In the genomic region with DNA sequence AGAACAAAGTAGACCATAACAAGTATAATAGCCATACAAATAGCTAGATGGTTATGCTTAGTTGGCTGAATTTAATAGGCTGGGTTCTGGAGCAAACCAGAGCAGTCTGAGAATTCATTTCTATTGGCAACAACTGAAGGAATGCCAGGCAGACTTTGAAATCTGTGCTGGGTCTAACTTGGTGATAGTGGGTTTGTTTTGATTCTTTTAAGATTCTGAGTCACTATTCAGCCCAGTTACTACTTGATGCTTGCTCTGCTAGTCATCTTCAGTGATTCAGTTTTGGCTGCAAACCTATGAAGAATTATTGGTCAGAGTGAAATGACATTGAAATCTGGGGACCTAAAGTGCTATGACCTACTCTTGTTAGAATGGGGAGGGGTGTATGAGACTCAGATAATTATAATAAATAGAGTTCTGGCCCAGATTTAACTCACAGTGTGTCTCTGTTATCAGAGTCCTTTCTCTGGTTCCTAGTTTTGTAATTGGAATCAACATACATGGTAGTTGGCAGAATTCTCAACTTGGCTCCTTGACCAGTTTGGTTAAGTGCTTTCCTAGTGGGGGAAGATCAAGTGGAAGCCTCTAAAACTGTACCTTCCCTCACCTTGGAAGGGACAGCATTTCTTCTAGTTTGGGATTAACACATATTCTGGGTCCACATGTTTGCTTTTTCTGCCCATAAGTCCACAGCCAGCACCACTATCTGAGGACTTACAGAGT, we compare ENCODE assay signal across 17 cellular contexts. TPM values are rescaled to one million over a fixed set of nuclear protein-coding genes. Genes with fewer than 3 reads are reported as not detected.
DNase-seq lines count a peak whose midpoint lies in the region; ATAC-seq, FAIRE-seq and TF ChIP-seq lines count a peak whose summit lies in the region.
"Had no signal": no experiment of that assay in that cellular context is flagged by ENCODE, and none has a peak within 500 bp of the region (broad histone marks: within the 10 kb centered on the region; RNA-seq: fewer than 3 reads in every experiment).

No MANE protein-coding gene starts in this region.

- H3K27me3 ChIP-seq in kidney epithelial cell (ENCODE audit: control insufficient read depth, insufficient read depth, low read length): no peaks in the 10 kb centered on the region
- H3K27me3 ChIP-seq: right lobe of liver had no signal

- ATAC-seq in A549 (peak; percentile 24 to 56; a peak in 4 of 6 replicates), GM19324 (IDR thresholded peaks at IDR 0.05; ENCODE audit: low FRiP score, unreplicated experiment) (no peak)
- ATAC-seq: mucosa of descending colon had no signal

- DNase-seq in A549 (ENCODE audit: low read depth in 1 of 2, low spot score in 1 of 2) (peak in 1 of 2 experiments; percentile 6), HFFc6 (peak; percentile 96), astrocyte of the hippocampus (ENCODE audit: low read depth, low spot score) (peak; percentile 87), kidney epithelial cell (ENCODE audit: low read depth) (peak; percentile 49), NCI-H1436 treated with DMSO at 0.1 percent for 48 hours (lab: John Stamatoyannopoulos, UW) (no peak), occipital lobe (lab: John Stamatoyannopoulos, UW) (no peak), mesenteric fat pad (ENCODE audit: low spot score) (no peak)
- DNase-seq: activated CD4-positive, alpha-beta T cell treated with anti-CD3 and anti-CD28 coated beads, Interleukin-2, amount 10 ng/mL, durations not matched to agents 7 days and 5 days; activated naive CD4-positive, alpha-beta T cell; C1 segment of cervical spinal cord; GDM1; mucosa of descending colon; NCI-H1048; NCI-H526 treated with DMSO at 0.1 percent for 48 hours; right lobe of liver had no signal

- H3K9me3 ChIP-seq in A549: no peaks in the 10 kb centered on the region
- H3K9me3 ChIP-seq: mucosa of descending colon, right lobe of liver had no signal

- H3K4me3 Mint-ChIP-seq in HFFc6: peak overlapping the region; percentile 48
- H3K4me3 Mint-ChIP-seq: activated CD4-positive, alpha-beta T cell treated with anti-CD3 and anti-CD28 coated beads, Interleukin-2, amount 10 ng/mL, durations not matched to agents 7 days and 5 days; type B pancreatic cell had no signal

- H3K4me3 ChIP-seq in A549 (no peak overlapping the region), kidney epithelial cell (ENCODE audit: low read depth, low read length) (no peak overlapping the region)
- H3K4me3 ChIP-seq: mucosa of descending colon, right lobe of liver had no signal

- no peak for TF ChIP-seq POLR2A in A549 (IDR thresholded peaks at IDR 0.05; ENCODE audit: low read length)

- TF ChIP-seq CTCF in A549 (IDR thresholded peaks at IDR 0.05) (no peak), HFFc6 (IDR thresholded peaks at IDR 0.05) (no peak), kidney epithelial cell (IDR thresholded peaks at IDR 0.05; ENCODE audit: insufficient read depth, low read length, poor library complexity, severe bottlenecking) (no peak)

- no peaks in the 10 kb centered on the region for H3K27me3 Mint-ChIP-seq in HFFc6 (ENCODE audit: insufficient read depth)
- H3K27me3 Mint-ChIP-seq: activated CD4-positive, alpha-beta T cell treated with anti-CD3 and anti-CD28 coated beads, Interleukin-2, amount 10 ng/mL, durations not matched to agents 7 days and 5 days; type B pancreatic cell had no signal

- CTCF ChIA-PET in A549 (lab: Yijun Ruan, JAX): interaction anchor here (0.6 kb wide), 1 partner anchor 27 kb away, joined by 3 read pairs; no protein-coding TSS in a partner anchor

- H3K4me1 ChIP-seq in A549: peaks cover 22% of the 10 kb centered on the region; the same call in 2 of the 3 replicates
- H3K4me1 ChIP-seq: right lobe of liver had no signal

- POLR2A ChIA-PET in A549 (lab: Yijun Ruan, JAX): no interaction called here

- H3K9me3 Mint-ChIP-seq in HFFc6: no peaks in the 10 kb centered on the region
- H3K9me3 Mint-ChIP-seq: activated CD4-positive, alpha-beta T cell treated with anti-CD3 and anti-CD28 coated beads, Interleukin-2, amount 10 ng/mL, durations not matched to agents 7 days and 5 days; type B pancreatic cell had no signal

- peaks cover 44% of the 10 kb centered on the region for H3K4me1 Mint-ChIP-seq in HFFc6 (ENCODE audit: low read depth)

- no peaks in the 10 kb centered on the region for H3K36me3 ChIP-seq in kidney epithelial cell (ENCODE audit: control insufficient read depth, insufficient read depth, low read length)
- H3K36me3 ChIP-seq: right lobe of liver had no signal

- peak overlapping the region; percentile 81 for H3K27ac Mint-ChIP-seq in HFFc6
- H3K27ac Mint-ChIP-seq: activated CD4-positive, alpha-beta T cell treated with anti-CD3 and anti-CD28 coated beads, Interleukin-2, amount 10 ng/mL, durations not matched to agents 7 days and 5 days; type B pancreatic cell had no signal

- no peak for FAIRE-seq in A549 (lab: Jason Lieb, UNC)

- no peaks in the 10 kb centered on the region for H3K36me3 Mint-ChIP-seq in HFFc6 (ENCODE audit: low read depth)

- TF ChIP-seq RAD21 in A549 (conservative IDR thresholded peaks at IDR 0.05 in 1 of 2, IDR thresholded peaks at IDR 0.05 in 1 of 2): no peak

- 0 out of 3 replicates have a peak overlapping the region, but pooled peaks have one; percentile 9 for H3K4me2 ChIP-seq in A549

- H3K27ac ChIP-seq in A549: no peak overlapping the region
- H3K27ac ChIP-seq: right lobe of liver had no signal

- no peak for TF ChIP-seq EP300 in A549 (IDR thresholded peaks at IDR 0.05)

TF ChIP-seq in A549, 52 proteins besides CTCF, POLR2A, EP300 and RAD21:
- peak; percentile 54 for TF ChIP-seq MAFK (IDR thresholded peaks at IDR 0.05; ENCODE audit: partially characterized antibody)
- TF ChIP-seq FOSL2 (IDR thresholded peaks at IDR 0.05): no peak
- TF ChIP-seq FOSL2 (CRISPR knock-in tag; IDR thresholded peaks at IDR 0.05): no peak
- no peak for TF ChIP-seq HDAC2 (IDR thresholded peaks at IDR 0.05)

RNA-seq across cellular contexts. Expression of a gene that starts 43.5 kb away (rescaled TPM):
- polyA plus RNA-seq in A549 (2011; rRNA removed) (69.2 and 78.1 TPM in 2 replicates), A549 (2017; fragmentation: RNase III; extraction: RNeasy Plus Mini Kit Qiagen cat#74134 plus additional on column Dnase treatment) (42.7 to 50.9 TPM (median 42.7 TPM) in 3 replicates)
- 26.5 and 29.0 TPM in 2 replicates for polyA plus RNA-seq in A549 (2012; cell fraction: cytosol; rRNA removed)
- polyA plus RNA-seq in A549 (2012; cell fraction: nucleus; rRNA removed): 10.5 and 11.0 TPM in 2 replicates
- 24.3 and 40.6 TPM in 2 replicates for polyA minus RNA-seq in A549 (2011; rRNA and poly(A)+ RNA removed)
- total RNA-seq in HFFc6 (2021; fragmentation: NEBNext Ultra II Directional; extraction: Animal tissue kit (Norgen Biotek cat#: 25700)): 10 to 100 TPM; 55.8 to 69.4 (median 58.7) TPM
- total RNA-seq in kidney epithelial cell (37.0 and 49.2 TPM in 2 replicates), occipital lobe (91.9 TPM), mesenteric fat pad (31.8 TPM)

RNA-seq across cellular contexts. Expression of a gene that starts 53.9 kb away (rescaled TPM):
- 1.8 and 4.0 TPM in 2 replicates for polyA plus RNA-seq in A549 (2011; rRNA removed)
- 0.63 and 1.0 TPM in 2 replicates for polyA plus RNA-seq in A549 (2012; cell fraction: cytosol; rRNA removed)
- 0.75 and 0.91 TPM in 2 replicates for polyA plus RNA-seq in A549 (2012; cell fraction: nucleus; rRNA removed)
- 2.2 to 2.3 TPM (median 2.3 TPM) in 3 replicates for polyA plus RNA-seq in A549 (2017; fragmentation: RNase III; extraction: RNeasy Plus Mini Kit Qiagen cat#74134 plus additional on column Dnase treatment)
- polyA minus RNA-seq in A549 (2011; rRNA and poly(A)+ RNA removed): 5.7 TPM in 2 replicates
- total RNA-seq in HFFc6 (2021; fragmentation: NEBNext Ultra II Directional; extraction: Animal tissue kit (Norgen Biotek cat#: 25700)): 10 to 100 TPM; 14.4 to 19.6 (median 17.0) TPM
- 11.1 and 11.7 TPM in 2 replicates for total RNA-seq in kidney epithelial cell
- 0.78 TPM for total RNA-seq in occipital lobe
- total RNA-seq in mesenteric fat pad: 1.9 TPM

Comparison
In these comparisons a context has a peak if more than half of its experiments do, and no peak if none do; other contexts are left out.
1. DNase-seq: peak in HFFc6 (single experiment), astrocyte of the hippocampus (single experiment) and kidney epithelial cell (single experiment); none in NCI-H1436 treated with DMSO at 0.1 percent for 48 hours (single experiment), occipital lobe (single experiment) and mesenteric fat pad (single experiment).